ENCODE assay signal across 9 cellular contexts in the genomic region with DNA sequence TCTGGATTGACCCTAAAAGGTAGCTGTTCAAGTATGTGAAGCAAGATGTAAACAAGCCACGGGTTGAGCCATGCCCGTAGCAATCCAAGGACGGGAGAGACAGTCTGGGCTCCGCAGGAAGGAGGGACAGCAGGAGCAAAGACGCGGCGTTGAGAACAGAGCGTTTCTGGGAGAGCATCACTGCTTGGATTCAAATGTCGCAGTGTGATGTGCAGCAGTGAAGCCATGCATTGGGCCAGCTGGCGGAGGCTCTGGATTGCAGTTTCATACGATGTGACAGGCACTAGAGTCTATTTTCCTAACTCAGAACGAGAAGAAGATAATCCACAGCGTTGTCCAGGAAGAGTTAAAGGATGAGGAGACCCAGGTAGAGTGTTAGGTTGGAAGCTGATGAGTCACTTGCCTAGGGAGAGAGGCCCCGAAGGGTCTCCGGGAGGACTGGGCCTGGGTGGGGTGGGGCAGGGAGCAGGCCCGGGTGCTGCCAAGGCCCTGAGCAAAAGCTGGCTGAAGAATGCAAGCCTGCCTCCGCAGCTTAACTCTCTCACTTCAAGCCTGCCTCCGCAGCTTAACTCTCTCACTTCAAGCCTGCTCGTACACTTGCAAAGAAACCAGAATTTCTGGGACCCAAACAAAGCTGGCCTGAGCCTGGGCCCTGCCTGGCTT. TPM values are rescaled to one million over a fixed set of nuclear protein-coding genes. Genes with fewer than 3 reads are reported as not detected.
DNase-seq lines count a peak whose midpoint lies in the region; ATAC-seq, FAIRE-seq and TF ChIP-seq lines count a peak whose summit lies in the region.
"Had no signal": no experiment of that assay in that cellular context is flagged by ENCODE, and none has a peak within 500 bp of the region (broad histone marks: within the 10 kb centered on the region; RNA-seq: fewer than 3 reads in every experiment).

No MANE protein-coding gene starts in this region.

- peak overlapping the region; percentile 8 for H2AFZ ChIP-seq in keratinocyte (ENCODE audit: control insufficient read depth, low read length)

- H3K27ac ChIP-seq in keratinocyte (ENCODE audit: control insufficient read depth, insufficient read depth, low read length) (no peak overlapping the region), sigmoid colon (peak overlapping the region; percentile 75 to 91 (median 88))
- no peak overlapping the region for H3K27ac ChIP-seq in CD8-positive, alpha-beta T cell (ENCODE audit: low read depth, low read length)

- H3K9me3 ChIP-seq in Caco-2 (no peaks in the 10 kb centered on the region), keratinocyte (ENCODE audit: control insufficient read depth, low read depth, low read length) (no peaks in the 10 kb centered on the region), sigmoid colon (no peaks in the 10 kb centered on the region), MG63 (no peaks in the 10 kb centered on the region)
- no peaks in the 10 kb centered on the region for H3K9me3 ChIP-seq in CD8-positive, alpha-beta T cell (ENCODE audit: low read length)

- no peaks in the 10 kb centered on the region for H3K9me1 ChIP-seq in keratinocyte (ENCODE audit: control insufficient read depth, extremely low read depth, insufficient read depth, low read length)

- DNase-seq in Caco-2 (no peak), keratinocyte (ENCODE audit: low read depth, low spot score) (no peak), sigmoid colon (peak; percentile 90), germinal center (ENCODE audit: low spot score) (no peak), COLO829 (ENCODE audit: low spot score) (no peak), MG63 (no peak)
- DNase-seq in CD8-positive, alpha-beta T cell: no peak
- DNase-seq: NCI-H82 had no signal

- dilution Hi-C loops in keratinocyte (cut with MboI; ENCODE audit: extremely low pct_ligation_motif_present, low sequenced_read_pairs): no loop called here

- POLR2A ChIA-PET in Caco-2 (lab: Charles Lee): no interaction called here
- POLR2A ChIA-PET in CD8-positive, alpha-beta T cell (lab: Charles Lee): no interaction called here

- no peaks in the 10 kb centered on the region for H3K79me2 ChIP-seq in keratinocyte (ENCODE audit: control insufficient read depth, insufficient read depth, low read length)

- H3K27me3 Mint-ChIP-seq in Caco-2 (ENCODE audit: insufficient read depth, unreplicated experiment) (no peaks in the 10 kb centered on the region), brain (peaks cover 7% of the 10 kb centered on the region)
- H3K27me3 Mint-ChIP-seq in CD8-positive, alpha-beta T cell (ENCODE audit: low read depth): no peaks in the 10 kb centered on the region

- peaks cover 47% of the 10 kb centered on the region for H3K4me1 ChIP-seq in Caco-2
- H3K4me1 ChIP-seq in keratinocyte (ENCODE audit: control insufficient read depth, extremely low read depth, insufficient read depth, low read length): peaks cover 47% of the 10 kb centered on the region
- peaks cover 0 to 70% (median 65%) of the 10 kb centered on the region in 4 donors for H3K4me1 ChIP-seq in sigmoid colon
- H3K4me1 ChIP-seq in CD8-positive, alpha-beta T cell (ENCODE audit: insufficient read depth, low read length): peaks cover 22% of the 10 kb centered on the region

- H4K20me1 ChIP-seq in keratinocyte (ENCODE audit: control insufficient read depth, extremely low read depth, insufficient read depth, low read length): no peaks in the 10 kb centered on the region

- TF ChIP-seq EP300 in sigmoid colon (IDR thresholded peaks at IDR 0.05): no peak

- H3K4me3 ChIP-seq in Caco-2 (ENCODE audit: low read depth, low read length) (no peak overlapping the region), keratinocyte (ENCODE audit: control insufficient read depth in 2 of 3, extremely low read depth in 1 of 3, insufficient read depth in 2 of 3, low read depth in 1 of 3, low read length in 3 of 3) (no peak overlapping the region), sigmoid colon (peak overlapping the region in 3 of 4 donors; percentile 35 to 37 (median 37)), MG63 (no peak overlapping the region)
- no peak overlapping the region for H3K4me3 ChIP-seq in CD8-positive, alpha-beta T cell (ENCODE audit: low read depth, low read length)

- H3K27me3 ChIP-seq in Caco-2 (replicated peaks; ENCODE audit: control insufficient read depth, insufficient read depth, low read length): no peaks in the 10 kb centered on the region
- H3K27me3 ChIP-seq in keratinocyte (ENCODE audit: control insufficient read depth, extremely low read depth, insufficient read depth, low read length): no peaks in the 10 kb centered on the region
- no peaks in the 10 kb centered on the region for H3K27me3 ChIP-seq in sigmoid colon
- H3K27me3 ChIP-seq in MG63: no peaks in the 10 kb centered on the region
- H3K27me3 ChIP-seq in CD8-positive, alpha-beta T cell (ENCODE audit: insufficient read depth, low read length): no peaks in the 10 kb centered on the region

- BruUV-seq in Caco-2 (replicated peaks; lab: Mats Ljungman, UMichigan): no TSS peak

- TF ChIP-seq CTCF in Caco-2 (IDR thresholded peaks at IDR 0.05; ENCODE audit: insufficient read depth in 1 of 2, low read depth in 1 of 2, low read length in 1 of 2, severe bottlenecking in 1 of 2, unreplicated experiment in 1 of 2) (no peak), brain (conservative IDR thresholded peaks at IDR 0.05) (no peak), keratinocyte (optimal IDR thresholded peaks at IDR 0.05 in 1 of 3, IDR thresholded peaks at IDR 0.05 in 1 of 3, conservative IDR thresholded peaks at IDR 0.05 in 1 of 3; ENCODE audit: extremely low read depth in 1 of 3, insufficient read depth in 2 of 3, low read length in 3 of 3) (no peak), sigmoid colon (IDR thresholded peaks at IDR 0.05) (no peak)
- TF ChIP-seq CTCF in CD8-positive, alpha-beta T cell (IDR thresholded peaks at IDR 0.05): no peak

- peak overlapping the region; percentile 29 for H3K27ac Mint-ChIP-seq in Caco-2 (ENCODE audit: unreplicated experiment)
- peak overlapping the region; percentile 73 to 94 (median 87) for H3K27ac Mint-ChIP-seq in brain
- H3K27ac Mint-ChIP-seq in CD8-positive, alpha-beta T cell: no peak overlapping the region

- no peak for TF ChIP-seq POLR2A in sigmoid colon (IDR thresholded peaks at IDR 0.05)

- no peak overlapping the region for H3K4me3 Mint-ChIP-seq in Caco-2 (ENCODE audit: unreplicated experiment)
- H3K4me3 Mint-ChIP-seq in brain: peak overlapping the region in 3 of 5 experiments; percentile 19 to 44 (median 29)
- no peak overlapping the region for H3K4me3 Mint-ChIP-seq in CD8-positive, alpha-beta T cell

- peak overlapping the region; percentile 13 for H3K9ac ChIP-seq in keratinocyte (ENCODE audit: control insufficient read depth, extremely low read depth, insufficient read depth, low read length)

- no peaks in the 10 kb centered on the region for H3K36me3 ChIP-seq in Caco-2 (ENCODE audit: control insufficient read depth, insufficient read depth, low read length)
- H3K36me3 ChIP-seq in keratinocyte (ENCODE audit: control insufficient read depth in 2 of 2, extremely low read depth in 1 of 2, insufficient read depth in 2 of 2, low read length in 2 of 2): no peaks in the 10 kb centered on the region
- H3K36me3 ChIP-seq in sigmoid colon: no peaks in the 10 kb centered on the region
- no peaks in the 10 kb centered on the region for H3K36me3 ChIP-seq in MG63
- H3K36me3 ChIP-seq in CD8-positive, alpha-beta T cell (ENCODE audit: insufficient read depth, low read length): no peaks in the 10 kb centered on the region

- ATAC-seq in CD8-positive, alpha-beta T cell: no peak

- H3K36me3 Mint-ChIP-seq in Caco-2 (ENCODE audit: insufficient read depth, unreplicated experiment) (no peaks in the 10 kb centered on the region), brain (no peaks in the 10 kb centered on the region)
- no peaks in the 10 kb centered on the region for H3K36me3 Mint-ChIP-seq in CD8-positive, alpha-beta T cell

- WGBS in sigmoid colon, 2 donors: 64 to 70% methylated on average over 19 of the region's 19 CpGs

- intact Hi-C loops in Caco-2 (cut with micrococcal nuclease; ENCODE audit: unreplicated experiment) (no loop called here), sigmoid colon (cut with DNase I) (loop anchor here (1.0 kb wide), 2 partner anchors 16 to 20 kb away; no protein-coding TSS in a partner anchor)
- intact Hi-C loops in CD8-positive, alpha-beta T cell (cut with DNase I, micrococcal nuclease): no loop called here

- CTCF ChIA-PET in Caco-2 (lab: Charles Lee): interaction anchor here (0.9 to 1.8 kb wide), 2 partner anchors 19 to 65 kb away, joined by 3 to 6 read pairs; no protein-coding TSS in a partner anchor
- CTCF ChIA-PET in CD8-positive, alpha-beta T cell (lab: Charles Lee): interaction anchor here (1.2 to 1.9 kb wide), 4 partner anchors 15 to 64 kb away, joined by 3 to 5 read pairs (median 4); partner anchors contain the start of gene ANKRD39

- peak overlapping the region; percentile 60 for H3K4me2 ChIP-seq in keratinocyte (ENCODE audit: control insufficient read depth, extremely low read depth, insufficient read depth, low read depth, low read length)

- H3K9me3 Mint-ChIP-seq in Caco-2 (ENCODE audit: unreplicated experiment) (no peaks in the 10 kb centered on the region), brain (peaks cover 0 to 2% (median 0%) of the 10 kb centered on the region in 5 experiments)
- no peaks in the 10 kb centered on the region for H3K9me3 Mint-ChIP-seq in CD8-positive, alpha-beta T cell

- peaks cover 34% of the 10 kb centered on the region for H3K4me1 Mint-ChIP-seq in Caco-2 (ENCODE audit: low read depth, unreplicated experiment)
- peaks cover 55% of the 10 kb centered on the region for H3K4me1 Mint-ChIP-seq in brain
- peaks cover 30% of the 10 kb centered on the region for H3K4me1 Mint-ChIP-seq in CD8-positive, alpha-beta T cell (ENCODE audit: low read depth)

- peak; percentile 56 for FAIRE-seq in keratinocyte (lab: Jason Lieb, UNC)

RNA-seq across cellular contexts. Expression of gene SEMA4C, which starts 17.7 kb away (rescaled TPM):
- total RNA-seq in Caco-2 (2022) (29.9 and 31.4 TPM in 2 replicates), sigmoid colon (10 to 100 TPM; 57.1 to 90.1 (median 68.9) TPM)
- polyA plus RNA-seq in brain (ENCODE audit: insufficient read depth, low read depth, low replicate concordance) (32.9 TPM), keratinocyte (6.9 to 10.2 TPM (median 7.5 TPM) in 3 replicates), sigmoid colon (10 to 100 TPM in 1 of 3 donors, 1 to 10 TPM in 2; 3.6 to 21.3 (median 7.9) TPM)
- 1.2 TPM for polyA plus RNA-seq in keratinocyte (2011; ENCODE audit: low read depth)
- polyA plus RNA-seq in keratinocyte (2011; cell fraction: cytosol; rRNA removed): 2.3 and 3.0 TPM in 2 replicates
- 19.8 and 21.2 TPM in 2 replicates for polyA plus RNA-seq in keratinocyte (2011; cell fraction: nucleus; rRNA removed)
- 5.2 and 6.3 TPM in 2 replicates for polyA plus RNA-seq in keratinocyte (2012; ENCODE audit: low replicate concordance)
- polyA minus RNA-seq in keratinocyte: 12.4 to 21.9 TPM (median 13.6 TPM) in 3 replicates
- 8.4 TPM for polyA minus RNA-seq in keratinocyte (2011; cell fraction: cytosol; rRNA and poly(A)+ RNA removed)
- polyA minus RNA-seq in keratinocyte (2011; cell fraction: nucleus; rRNA and poly(A)+ RNA removed): 18.9 and 19.0 TPM in 2 replicates
- 12.6 and 16.2 TPM in 2 replicates for total RNA-seq in MG63 (2014; rRNA removed; shearing (Covaris generic); ENCODE audit: low replicate concordance)
- 10 to 100 TPM; 40.0 to 45.7 TPM for total RNA-seq in CD8-positive, alpha-beta T cell

RNA-seq across cellular contexts. Expression of gene ANKRD39, which starts 29.7 kb away (rescaled TPM):
- total RNA-seq in Caco-2 (2022) (19.3 and 21.6 TPM in 2 replicates), sigmoid colon (10 to 100 TPM; 11.4 to 34.1 (median 26.1) TPM)
- polyA plus RNA-seq in brain (ENCODE audit: insufficient read depth, low read depth, low replicate concordance) (20.7 TPM), keratinocyte (6.6 to 8.3 TPM (median 7.2 TPM) in 3 replicates), sigmoid colon (10 to 100 TPM; 12.5 to 14.8 (median 12.6) TPM)
- polyA plus RNA-seq in keratinocyte (2011; ENCODE audit: low read depth): 2.0 TPM
- 3.3 and 5.3 TPM in 2 replicates for polyA plus RNA-seq in keratinocyte (2011; cell fraction: cytosol; rRNA removed)
- 4.3 and 5.6 TPM in 2 replicates for polyA plus RNA-seq in keratinocyte (2011; cell fraction: nucleus; rRNA removed)
- 4.1 and 11.5 TPM in 2 replicates for polyA plus RNA-seq in keratinocyte (2012; ENCODE audit: low replicate concordance)
- 2.5 to 7.1 TPM (median 4.6 TPM) in 3 replicates for polyA minus RNA-seq in keratinocyte
- 3.1 TPM for polyA minus RNA-seq in keratinocyte (2011; cell fraction: cytosol; rRNA and poly(A)+ RNA removed)
- polyA minus RNA-seq in keratinocyte (2011; cell fraction: nucleus; rRNA and poly(A)+ RNA removed): 3.3 and 4.8 TPM in 2 replicates
- total RNA-seq in MG63 (2014; rRNA removed; shearing (Covaris generic); ENCODE audit: low replicate concordance): 9.2 and 14.1 TPM in 2 replicates
- total RNA-seq in CD8-positive, alpha-beta T cell: 10 to 100 TPM; 13.9 to 16.4 TPM

RNA-seq across cellular contexts. Expression of gene ANKRD23, which starts 43.7 kb away (rescaled TPM):
- 2.5 and 7.4 TPM in 2 replicates for total RNA-seq in Caco-2 (2022)
- 0.73 TPM for polyA plus RNA-seq in brain (ENCODE audit: insufficient read depth, low read depth, low replicate concordance)
- 0.39 to 2.0 TPM (median 1.4 TPM) in 3 replicates for polyA plus RNA-seq in keratinocyte
- 2.3 TPM for polyA plus RNA-seq in keratinocyte (2011; ENCODE audit: low read depth)
- polyA plus RNA-seq in keratinocyte (2011; cell fraction: cytosol; rRNA removed): 0.52 and 0.55 TPM in 2 replicates
- polyA plus RNA-seq in keratinocyte (2011; cell fraction: nucleus; rRNA removed): 6.2 and 7.5 TPM in 2 replicates
- 0.87 and 1.1 TPM in 2 replicates for polyA plus RNA-seq in keratinocyte (2012; ENCODE audit: low replicate concordance)
- polyA minus RNA-seq in keratinocyte: 0.30 to 2.5 TPM (median 1.4 TPM) in 3 replicates
- not detected for polyA minus RNA-seq in keratinocyte (2011; cell fraction: cytosol; rRNA and poly(A)+ RNA removed)
- polyA minus RNA-seq in keratinocyte (2011; cell fraction: nucleus; rRNA and poly(A)+ RNA removed): 1.5 and 4.1 TPM in 2 replicates
- 1 to 10 TPM; 1.8 to 5.5 (median 4.2) TPM for total RNA-seq in sigmoid colon
- polyA plus RNA-seq in sigmoid colon: 1 to 10 TPM in 1 of 3 donors, under 1 TPM in 1, not detected in 1; 0.69 to 4.2 TPM
- total RNA-seq in MG63 (2014; rRNA removed; shearing (Covaris generic); ENCODE audit: low replicate concordance): 1.7 and 8.3 TPM in 2 replicates
- total RNA-seq in CD8-positive, alpha-beta T cell: 1 to 10 TPM; 5.7 to 6.5 TPM

Comparison
In these comparisons a context has a peak if more than half of its experiments do, and no peak if none do; other contexts are left out.
1. H3K4me3 ChIP-seq: peak in sigmoid colon (3 of 4); none in Caco-2 (single experiment), keratinocyte (0 of 3), MG63 (single experiment) and CD8-positive, alpha-beta T cell (single experiment).
2. H3K4me3 Mint-ChIP-seq: peak in brain (3 of 5); none in Caco-2 (single experiment) and CD8-positive, alpha-beta T cell (single experiment).
3. H3K27ac ChIP-seq: peak in sigmoid colon (4 of 4); none in keratinocyte (single experiment) and CD8-positive, alpha-beta T cell (single experiment).